ENCODE assay signal across 1 cellular context in genomic region chr17:36545465-36546417, GRCh38.
TF ChIP-seq lines count a peak whose summit lies in the region.

No MANE protein-coding gene starts in this region.

TF ChIP-seq in HepG2, 621 proteins besides CTCF, POLR2A, EP300 and RAD21 (continues in another document):
- no peak for TF ChIP-seq ELF4 (CRISPR knock-in tag; IDR thresholded peaks at IDR 0.05; ENCODE audit: borderline replicate concordance)
- peak; percentile 72 for TF ChIP-seq ZNF563 (CRISPR knock-in tag; IDR thresholded peaks at IDR 0.05)
- TF ChIP-seq MZF1 (CRISPR knock-in tag; IDR thresholded peaks at IDR 0.05; ENCODE audit: borderline replicate concordance), result no peak
- no peak for TF ChIP-seq ZNF576 (CRISPR knock-in tag; IDR thresholded peaks at IDR 0.05)
- no peak for TF ChIP-seq GPBP1L1 (CRISPR knock-in tag; IDR thresholded peaks at IDR 0.05)
- TF ChIP-seq ZGPAT (CRISPR knock-in tag; IDR thresholded peaks at IDR 0.05), result peak; percentile 77; the same call in 1 of the 2 replicates
- TF ChIP-seq ZNF30 (CRISPR knock-in tag; IDR thresholded peaks at IDR 0.05), result no peak; the same call in 1 of the 2 replicates
- TF ChIP-seq ZNF274 (CRISPR knock-in tag; IDR thresholded peaks at IDR 0.05), result no peak
- TF ChIP-seq HIC2 (CRISPR knock-in tag; IDR thresholded peaks at IDR 0.05; ENCODE audit: low read depth), result no peak
- TF ChIP-seq GMEB1 (CRISPR knock-in tag; IDR thresholded peaks at IDR 0.05; ENCODE audit: borderline replicate concordance), result peak; percentile 86
- TF ChIP-seq ZNF251 (CRISPR knock-in tag; IDR thresholded peaks at IDR 0.05), result no peak
- peak; percentile 30; the same call in 1 of the 2 replicates for TF ChIP-seq GPN1 (CRISPR knock-in tag; IDR thresholded peaks at IDR 0.05; ENCODE audit: borderline replicate concordance)
- no peak; the same call in 1 of the 2 replicates for TF ChIP-seq ZNF451 (CRISPR knock-in tag; IDR thresholded peaks at IDR 0.05)
- peak; percentile 87; the same call in 1 of the 2 replicates for TF ChIP-seq SIN3A (IDR thresholded peaks at IDR 0.05; ENCODE audit: borderline replicate concordance, low read depth, low read length)
- 0 out of 2 replicates have a peak, but pooled peaks have one; percentile 56 for TF ChIP-seq HNRNPUL1 (IDR thresholded peaks at IDR 0.05; ENCODE audit: low read depth, low read length)
- no peak for TF ChIP-seq JARID2 (CRISPR knock-in tag; IDR thresholded peaks at IDR 0.05; ENCODE audit: insufficient replicate concordance)
- TF ChIP-seq MLLT10 (CRISPR knock-in tag; IDR thresholded peaks at IDR 0.05), result no peak
- TF ChIP-seq MAFK (conservative IDR thresholded peaks at IDR 0.05 in 1 of 2, IDR thresholded peaks at IDR 0.05 in 1 of 2; ENCODE audit: low read length in 2 of 2), result no peak
- TF ChIP-seq PRDM15 (CRISPR knock-in tag; IDR thresholded peaks at IDR 0.05), result no peak
- TF ChIP-seq ZNF788 (CRISPR knock-in tag; IDR thresholded peaks at IDR 0.05; ENCODE audit: borderline replicate concordance), result peak; percentile 83; the same call in 1 of the 2 replicates
- TF ChIP-seq ZBTB39 (CRISPR knock-in tag; IDR thresholded peaks at IDR 0.05), result 0 out of 2 replicates have a peak, but pooled peaks have one; percentile 6
- no peak for TF ChIP-seq PITX1 (CRISPR knock-in tag; IDR thresholded peaks at IDR 0.05)
- TF ChIP-seq MEF2D (CRISPR knock-in tag; IDR thresholded peaks at IDR 0.05), result no peak; the same call in 1 of the 2 replicates
- TF ChIP-seq ZNF205 (CRISPR knock-in tag; IDR thresholded peaks at IDR 0.05), result peak; percentile 75
- no peak for TF ChIP-seq SCMH1 (CRISPR knock-in tag; IDR thresholded peaks at IDR 0.05; ENCODE audit: borderline replicate concordance)
- TF ChIP-seq ZNF484 (CRISPR knock-in tag; IDR thresholded peaks at IDR 0.05; ENCODE audit: borderline replicate concordance, low read depth), result no peak
- no peak for TF ChIP-seq TIGD3 (CRISPR knock-in tag; IDR thresholded peaks at IDR 0.05; ENCODE audit: borderline replicate concordance)
- TF ChIP-seq MAFF (IDR thresholded peaks at IDR 0.05; ENCODE audit: low read depth, low read length), result no peak; the same call in 1 of the 2 replicates
- no peak for TF ChIP-seq ATRX (CRISPR knock-in tag; IDR thresholded peaks at IDR 0.05; ENCODE audit: borderline replicate concordance)
- TF ChIP-seq ZBTB10 (CRISPR knock-in tag; IDR thresholded peaks at IDR 0.05; ENCODE audit: borderline replicate concordance), result no peak
- no peak for TF ChIP-seq MNT (IDR thresholded peaks at IDR 0.05)
- no peak for TF ChIP-seq ZNF337 (CRISPR knock-in tag; IDR thresholded peaks at IDR 0.05; ENCODE audit: borderline replicate concordance, low read depth)
- TF ChIP-seq FIP1L1 (IDR thresholded peaks at IDR 0.05; ENCODE audit: borderline replicate concordance, insufficient read depth, low read depth, low read length), result 0 out of 2 replicates have a peak, but pooled peaks have one; percentile 27
- no peak for TF ChIP-seq SOX5 (CRISPR knock-in tag; IDR thresholded peaks at IDR 0.05; ENCODE audit: borderline replicate concordance)
- TF ChIP-seq NFKB2 (CRISPR knock-in tag; IDR thresholded peaks at IDR 0.05; ENCODE audit: borderline replicate concordance), result peak; percentile 85; the same call in 1 of the 2 replicates
- no peak for TF ChIP-seq RFX1 (IDR thresholded peaks at IDR 0.05)
- no peak for TF ChIP-seq XBP1 (CRISPR knock-in tag; IDR thresholded peaks at IDR 0.05)
- peak; percentile 6; the same call in 1 of the 2 replicates for TF ChIP-seq ZNF503 (CRISPR knock-in tag; IDR thresholded peaks at IDR 0.05)
